In the genomic region with DNA sequence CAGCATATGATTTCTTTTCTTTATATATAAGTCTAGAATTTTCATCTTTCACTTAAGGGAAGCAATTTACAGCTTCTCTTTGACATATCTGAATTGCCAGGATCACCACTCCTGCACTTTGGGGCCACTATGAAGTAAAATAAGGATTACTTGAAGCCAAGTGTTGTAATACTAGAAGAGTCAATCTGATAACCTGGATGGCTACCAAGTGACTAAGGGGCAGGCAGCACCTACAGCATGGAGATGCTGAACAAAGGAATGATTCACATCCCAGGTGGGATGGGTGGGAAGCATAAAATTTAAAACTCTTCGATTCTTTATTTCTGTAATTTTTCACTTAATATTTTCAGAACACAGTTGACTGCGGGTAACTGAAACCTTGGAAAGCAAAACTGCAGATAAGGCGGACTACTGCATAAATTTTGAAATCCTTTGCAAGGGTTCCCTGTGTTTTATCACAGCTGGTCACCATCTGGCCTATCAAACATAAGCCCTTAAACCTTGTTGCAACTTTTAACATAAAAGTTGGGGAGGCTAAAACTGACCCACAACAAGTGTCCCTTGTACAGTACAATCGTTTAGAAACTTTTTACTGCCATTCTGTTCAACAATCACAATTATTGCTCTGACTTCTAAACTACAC, we compare ENCODE assay signal across 28 cellular contexts. TPM values are rescaled to one million over a fixed set of nuclear protein-coding genes. Genes with fewer than 3 reads are reported as not detected.
DNase-seq lines count a peak whose midpoint lies in the region; ATAC-seq, FAIRE-seq and TF ChIP-seq lines count a peak whose summit lies in the region.
"Had no signal": no experiment of that assay in that cellular context is flagged by ENCODE, and none has a peak within 500 bp of the region (broad histone marks: within the 10 kb centered on the region; RNA-seq: fewer than 3 reads in every experiment).

No MANE protein-coding gene starts in this region.

- peaks cover 28 to 88% (median 71%) of the 10 kb centered on the region in 4 donors for H3K4me1 Mint-ChIP-seq in naive thymus-derived CD8-positive, alpha-beta T cell

- H3K27ac Mint-ChIP-seq in naive thymus-derived CD8-positive, alpha-beta T cell, result peak overlapping the region in 3 of 10 donors; percentile 7 to 48 (median 31)
- H3K27ac Mint-ChIP-seq: activated CD4-positive, alpha-beta T cell treated with anti-CD3 and anti-CD28 coated beads for 36 hours; stimulated activated naive CD8-positive, alpha-beta T cell treated with anti-CD3 and anti-CD28 coated beads, Interleukin-15, amount 100 ng/mL, for 72 hours had no signal

- DNase-seq in right lobe of liver, result no peak
- no peak for DNase-seq in HepG2 (ENCODE audit: low spot score)
- peak; percentile 49 for DNase-seq in NCI-H524 treated with DMSO at 0.1 percent for 48 hours (lab: John Stamatoyannopoulos, UW)
- DNase-seq in epithelial cell of esophagus (ENCODE audit: low read depth), result peak; percentile 62
- DNase-seq in pancreas, result no peak
- DNase-seq in COR-L47 (lab: John Stamatoyannopoulos, UW), result no peak
- DNase-seq in naive thymus-derived CD8-positive, alpha-beta T cell, result no peak
- DNase-seq in H4 (ENCODE audit: low spot score), result no peak
- DNase-seq: activated CD4-positive, alpha-beta T cell treated with anti-CD3 and anti-CD28 coated beads for 36 hours; activated naive CD4-positive, alpha-beta T cell treated with Interleukin-2 at 50 U/mL for 16 hours; activated T-cell treated with anti-CD3 and anti-CD28 coated beads, Interleukin-2, amount 50 U/mL, for 48 hours; amniotic stem cell; CD4-positive, alpha-beta memory T cell; DMS53; GF-D8; Kasumi-1; mesenchymal stem cell; NCI-H1105; NCI-H2029 treated with DMSO at 0.1 percent for 48 hours; NCI-H510A treated with DMSO at 0.1 percent for 48 hours; stimulated activated CD4-positive, alpha-beta T cell treated with anti-CD3 and anti-CD28 coated beads, Interleukin-12 subunit alpha, Interleukin-12 subunit beta, amount 100 ng/mL, for 4 hours; stimulated activated naive CD8-positive, alpha-beta T cell treated with anti-CD3 and anti-CD28 coated beads, Interleukin-15, amount 100 ng/mL, for 72 hours; T-helper 1 cell; tibial artery had no signal

- no peak overlapping the region for H3K9ac ChIP-seq in HepG2 (ENCODE audit: insufficient read depth, low read depth, low read length)

- FAIRE-seq in HepG2 (lab: Jason Lieb, UNC) (no peak), pancreas (lab: Jason Lieb, UNC) (no peak)

- no peak overlapping the region for H3K4me3 Mint-ChIP-seq in naive thymus-derived CD8-positive, alpha-beta T cell
- H3K4me3 Mint-ChIP-seq: activated CD4-positive, alpha-beta T cell treated with anti-CD3 and anti-CD28 coated beads for 36 hours; central memory CD8-positive, alpha-beta T cell; stimulated activated naive CD8-positive, alpha-beta T cell treated with anti-CD3 and anti-CD28 coated beads, Interleukin-15, amount 100 ng/mL, for 72 hours had no signal

- H3K9me3 Mint-ChIP-seq in naive thymus-derived CD8-positive, alpha-beta T cell, result no peaks in the 10 kb centered on the region
- H3K9me3 Mint-ChIP-seq: CD4-positive, alpha-beta memory T cell; central memory CD8-positive, alpha-beta T cell; stimulated activated naive CD8-positive, alpha-beta T cell treated with anti-CD3 and anti-CD28 coated beads, Interleukin-15, amount 100 ng/mL, for 72 hours had no signal

- no peak overlapping the region for H3K4me3 ChIP-seq in right lobe of liver
- H3K4me3 ChIP-seq in HepG2 (replicated peaks in 1 of 3; ENCODE audit: insufficient read depth in 1 of 3, low read depth in 2 of 3, low read length in 3 of 3), result no peak overlapping the region
- no peak overlapping the region for H3K4me3 ChIP-seq in epithelial cell of esophagus (ENCODE audit: low read length)
- no peak overlapping the region for H3K4me3 ChIP-seq in pancreas
- H3K4me3 ChIP-seq: tibial artery had no signal

- BruUV-seq in HepG2 (replicated peaks; lab: Mats Ljungman, UMichigan), result no TSS peak

- TF ChIP-seq POLR2A in right lobe of liver (IDR thresholded peaks at IDR 0.05) (no peak), HepG2 (IDR thresholded peaks at IDR 0.05; ENCODE audit: insufficient read depth in 1 of 2, low read depth in 2 of 2, low read length in 2 of 2) (no peak)

- H3K27me3 Mint-ChIP-seq in naive thymus-derived CD8-positive, alpha-beta T cell, result no peaks in the 10 kb centered on the region
- H3K27me3 Mint-ChIP-seq: activated CD4-positive, alpha-beta T cell treated with anti-CD3 and anti-CD28 coated beads for 36 hours; CD4-positive, alpha-beta memory T cell; central memory CD8-positive, alpha-beta T cell; stimulated activated naive CD8-positive, alpha-beta T cell treated with anti-CD3 and anti-CD28 coated beads, Interleukin-15, amount 100 ng/mL, for 72 hours had no signal

- POLR2A ChIA-PET in HepG2 (lab: Yijun Ruan, JAX), result no interaction called here
- POLR2A ChIA-PET in naive thymus-derived CD8-positive, alpha-beta T cell (lab: Charles Lee), result no interaction called here

- H2AFZ ChIP-seq in HepG2 (ENCODE audit: low read length), result no peak overlapping the region

- in situ Hi-C loops in HepG2 (cut with HindIII; ENCODE audit: extremely low pct_ligation_motif_present, low pct_unique_long_range_greater_than_20kb), result no loop called here

- peaks cover 12% of the 10 kb centered on the region for H3K79me2 ChIP-seq in HepG2 (ENCODE audit: insufficient read depth, low read length)

- no peaks in the 10 kb centered on the region for H3K36me3 ChIP-seq in right lobe of liver
- no peaks in the 10 kb centered on the region; a peak in 2 of 5 replicates for H3K36me3 ChIP-seq in HepG2 (replicated peaks in 1 of 2; ENCODE audit: control insufficient read depth in 1 of 2, insufficient read depth in 2 of 2, low read length in 2 of 2)
- H3K36me3 ChIP-seq in pancreas, result no peaks in the 10 kb centered on the region
- H3K36me3 ChIP-seq: tibial artery had no signal

- no peak for TF ChIP-seq RAD21 in HepG2 (CRISPR knock-in tag; IDR thresholded peaks at IDR 0.05)

- H4K20me1 ChIP-seq in HepG2 (ENCODE audit: insufficient read depth, low read length), result no peaks in the 10 kb centered on the region

- peaks cover 6 to 37% (median 31%) of the 10 kb centered on the region in 3 donors for H3K36me3 Mint-ChIP-seq in naive thymus-derived CD8-positive, alpha-beta T cell

- H3K4me2 ChIP-seq in HepG2 (ENCODE audit: low read depth, low read length), result no peak overlapping the region

- intact Hi-C loops in right lobe of liver (cut with DNase I), result no loop called here
- intact Hi-C loops in HepG2 (cut with micrococcal nuclease; ENCODE audit: unreplicated experiment), result no loop called here
- intact Hi-C loops in pancreas (cut with DNase I), result no loop called here

- H3K27ac ChIP-seq in right lobe of liver, result no peak overlapping the region
- H3K27ac ChIP-seq in HepG2 (ENCODE audit: extremely low read length, insufficient read depth, low read length), result no peak overlapping the region
- H3K27ac ChIP-seq in pancreas, result no peak overlapping the region
- H3K27ac ChIP-seq: epithelial cell of prostate, tibial artery had no signal

- TF ChIP-seq EP300 in HepG2 (IDR thresholded peaks at IDR 0.05; ENCODE audit: low read depth in 2 of 2, low read length in 2 of 2), result no peak
- no peak for TF ChIP-seq EP300 in HepG2 (CRISPR knock-in tag; IDR thresholded peaks at IDR 0.05; ENCODE audit: borderline replicate concordance)

- CTCF ChIA-PET in HepG2 (lab: Yijun Ruan, JAX; ENCODE audit: low intra/inter-chr PET ratio, low total read pairs), result no interaction called here

- H3K4me1 ChIP-seq in right lobe of liver (peaks cover 0 to 32% (median 3%) of the 10 kb centered on the region in 4 donors), HepG2 (ENCODE audit: insufficient read depth, low read length) (no peaks in the 10 kb centered on the region), pancreas (peaks cover 0 to 9% (median 5%) of the 10 kb centered on the region in 3 donors)

- no peaks in the 10 kb centered on the region for H3K9me3 ChIP-seq in right lobe of liver
- no peaks in the 10 kb centered on the region for H3K9me3 ChIP-seq in HepG2 (ENCODE audit: low read length)
- H3K9me3 ChIP-seq in pancreas, result no peaks in the 10 kb centered on the region
- H3K9me3 ChIP-seq: tibial artery had no signal

- no peaks in the 10 kb centered on the region for H3K27me3 ChIP-seq in right lobe of liver
- no peaks in the 10 kb centered on the region for H3K27me3 ChIP-seq in HepG2 (ENCODE audit: control insufficient read depth in 1 of 2, insufficient read depth in 2 of 2, low read length in 2 of 2)
- no peaks in the 10 kb centered on the region for H3K27me3 ChIP-seq in pancreas
- H3K27me3 ChIP-seq: tibial artery had no signal

- ATAC-seq in right lobe of liver (peak; percentile 61 to 85 (median 79)), HepG2 (no peak), pancreas (peak in 3 of 4 donors; percentile 51 to 73 (median 59))
- ATAC-seq in naive thymus-derived CD8-positive, alpha-beta T cell, result no peak
- ATAC-seq: activated CD4-positive, alpha-beta T cell treated with anti-CD3 and anti-CD28 coated beads for 36 hours; HCT116; stimulated activated naive CD8-positive, alpha-beta T cell treated with anti-CD3 and anti-CD28 coated beads, Interleukin-15, amount 100 ng/mL, for 72 hours had no signal

- no peak for TF ChIP-seq CTCF in right lobe of liver (IDR thresholded peaks at IDR 0.05)
- no peak for TF ChIP-seq CTCF in HepG2 (CRISPR knock-in tag; IDR thresholded peaks at IDR 0.05)
- TF ChIP-seq CTCF in epithelial cell of esophagus (IDR thresholded peaks at IDR 0.05; ENCODE audit: insufficient read depth, low read depth, low read length, missing control alignments), result no peak
- TF ChIP-seq CTCF in pancreas (IDR thresholded peaks at IDR 0.05), result no peak

- 74% methylated on average over 4 of the region's 4 CpGs for WGBS in right lobe of liver (ENCODE audit: insufficient coverage, low coverage, low lambda C conversion rate, missing lambda C conversion rate)
- WGBS in HepG2 (ENCODE audit: low lambda C conversion rate), result 89% methylated on average over 4 of the region's 4 CpGs
- 50 to 55% methylated on average over 4 of the region's 4 CpGs for WGBS in pancreas, 2 donors

RNA-seq across cellular contexts. Expression of a gene that starts 31.2 kb away (rescaled TPM):
- total RNA-seq in right lobe of liver (10 to 100 TPM; 27.3 to 60.1 (median 47.2) TPM), HepG2 (2016; rRNA removed; fragmentation: Illumina TruSeq; extraction: Trizol) (24.3 and 30.0 TPM in 2 replicates), pancreas (10 to 100 TPM; 20.4 to 42.2 (median 28.0) TPM)
- total RNA-seq in HepG2 (2016; cell fraction: cytosol; rRNA removed; fragmentation: Illumina TruSeq; extraction: Trizol; ENCODE audit: low read depth), result 34.6 and 40.8 TPM in 2 replicates
- total RNA-seq in HepG2 (2016; cell fraction: insoluble cytoplasmic fraction; rRNA removed; fragmentation: Illumina TruSeq; extraction: Trizol), result 27.6 and 29.7 TPM in 2 replicates
- total RNA-seq in HepG2 (2016; cell fraction: membrane; rRNA removed; fragmentation: Illumina TruSeq; extraction: Trizol), result 42.6 and 43.8 TPM in 2 replicates
- total RNA-seq in HepG2 (2016; cell fraction: nucleus; rRNA removed; fragmentation: Illumina TruSeq; extraction: Trizol), result 41.0 and 41.5 TPM in 2 replicates
- polyA plus RNA-seq in HepG2 (2011; rRNA removed) (8.9 and 10.0 TPM in 2 replicates), pancreas (1 to 10 TPM; 6.5 to 9.5 TPM)
- polyA plus RNA-seq in HepG2 (2011; cell fraction: cytosol; rRNA removed), result 4.5 and 7.8 TPM in 2 replicates
- 4.7 and 5.3 TPM in 2 replicates for polyA plus RNA-seq in HepG2 (2011; cell fraction: nucleus; rRNA removed)
- polyA plus RNA-seq in HepG2 (2012), result 17.8 and 19.1 TPM in 2 replicates
- 0.48 and 0.52 TPM in 2 replicates for polyA plus RNA-seq in HepG2 (2016; cell fraction: cytosol; fragmentation: Illumina TruSeq; extraction: Trizol; ENCODE audit: low read depth)
- 14.7 and 15.8 TPM in 2 replicates for polyA plus RNA-seq in HepG2 (2016; cell fraction: insoluble cytoplasmic fraction; fragmentation: Illumina TruSeq; extraction: Trizol; ENCODE audit: low read depth)
- 3.1 and 3.3 TPM in 2 replicates for polyA plus RNA-seq in HepG2 (2016; cell fraction: membrane; fragmentation: Illumina TruSeq; extraction: Trizol; ENCODE audit: low read depth)
- polyA plus RNA-seq in HepG2 (2016; cell fraction: nucleus; fragmentation: Illumina TruSeq; extraction: Trizol; ENCODE audit: insufficient read depth, low read depth), result 11.1 and 11.7 TPM in 2 replicates
- 13.6 and 58.6 TPM in 2 replicates for polyA minus RNA-seq in HepG2 (2011; rRNA and poly(A)+ RNA removed; ENCODE audit: low replicate concordance)
- 18.9 and 21.2 TPM in 2 replicates for polyA minus RNA-seq in HepG2 (2011; cell fraction: cytosol; rRNA and poly(A)+ RNA removed)
- 45.3 and 61.3 TPM in 2 replicates for polyA minus RNA-seq in HepG2 (2011; cell fraction: nucleus; rRNA and poly(A)+ RNA removed)
- 100 to 1,000 TPM; 131 to 133 TPM for total RNA-seq in naive thymus-derived CD8-positive, alpha-beta T cell
- polyA plus RNA-seq in naive thymus-derived CD8-positive, alpha-beta T cell, result 10 to 100 TPM; 60.2 to 83.9 (median 67.1) TPM
- 47.9 and 55.5 TPM in 2 replicates for total RNA-seq in H4 (2014; rRNA removed; shearing (Covaris generic))
- total RNA-seq: HT-29 had no signal

Comparison
In these comparisons a context has a peak if more than half of its experiments do, and no peak if none do; other contexts are left out.
1. ATAC-seq: peak in right lobe of liver (4 of 4) and pancreas (3 of 4); none in HepG2 (single experiment) and naive thymus-derived CD8-positive, alpha-beta T cell (0 of 2).
2. DNase-seq: peak in NCI-H524 treated with DMSO at 0.1 percent for 48 hours (single experiment) and epithelial cell of esophagus (single experiment); none in right lobe of liver (0 of 3), HepG2 (single experiment), pancreas (0 of 6), COR-L47 (single experiment), naive thymus-derived CD8-positive, alpha-beta T cell (0 of 10) and H4 (single experiment).